18 cellular contexts compared by ENCODE assay signal in the genomic region with DNA sequence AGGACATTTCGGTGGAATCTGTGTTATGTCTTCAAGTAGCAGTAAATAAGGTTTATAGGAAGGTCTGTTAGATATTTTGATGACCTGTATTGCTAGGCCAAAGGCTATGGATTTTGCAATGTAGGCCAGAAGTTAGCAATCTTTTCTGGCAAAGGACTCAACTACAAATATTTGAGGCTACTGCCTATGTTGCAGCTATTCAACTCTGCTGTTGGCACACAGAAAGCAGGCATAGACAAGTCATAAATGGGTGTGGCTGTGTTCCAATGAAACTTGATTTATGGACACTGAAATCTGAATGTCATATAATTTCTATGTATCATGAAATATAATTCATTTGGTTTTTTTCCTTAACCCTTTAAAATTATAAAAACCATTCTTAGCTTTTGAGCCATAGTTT.
DNase-seq lines count a peak whose midpoint lies in the region; ATAC-seq and TF ChIP-seq lines count a peak whose summit lies in the region.
"Had no signal": no experiment of that assay in that cellular context is flagged by ENCODE, and none has a peak within 500 bp of the region (broad histone marks: within the 10 kb centered on the region; RNA-seq: fewer than 3 reads in every experiment).

No MANE protein-coding gene starts in this region.

- 37 to 44% methylated on average over 1 of the region's 1 CpG for WGBS in transverse colon (ENCODE audit: low coverage in 1 of 2), 2 donors

- H3K4me3 Mint-ChIP-seq in chondrocyte (ENCODE audit: unreplicated experiment): no peak overlapping the region
- H3K4me3 Mint-ChIP-seq: T-cell had no signal

- in situ Hi-C loops in transverse colon (cut with MboI; ENCODE audit: low pct_ligation_motif_present in 1 of 4, low pct_unique_long_range_greater_than_20kb in 1 of 4, low sequenced_read_pairs in 3 of 4): no loop called here

- no peak for TF ChIP-seq POLR2A in transverse colon (IDR thresholded peaks at IDR 0.05)

- H3K27me3 Mint-ChIP-seq in chondrocyte (ENCODE audit: low read depth): no peaks in the 10 kb centered on the region

- H3K4me1 ChIP-seq in right atrium auricular region: peaks cover 0 to 27% of the 10 kb centered on the region in 2 donors
- H3K4me1 ChIP-seq in transverse colon: peaks cover 12 to 32% (median 26%) of the 10 kb centered on the region in 4 donors
- H3K4me1 ChIP-seq: upper lobe of right lung had no signal

- H3K9me3 Mint-ChIP-seq in chondrocyte (ENCODE audit: low read depth): peaks cover 10% of the 10 kb centered on the region
- H3K9me3 Mint-ChIP-seq: T-cell had no signal

- H3K27ac Mint-ChIP-seq in chondrocyte (ENCODE audit: unreplicated experiment): peak overlapping the region; percentile 25
- H3K27ac Mint-ChIP-seq: T-cell had no signal

- H3K27me3 ChIP-seq in right atrium auricular region (no peaks in the 10 kb centered on the region), transverse colon (no peaks in the 10 kb centered on the region)
- H3K27me3 ChIP-seq: adrenal gland, upper lobe of right lung had no signal

- peaks cover 2% of the 10 kb centered on the region for H3K36me3 Mint-ChIP-seq in chondrocyte (ENCODE audit: low read depth)
- H3K36me3 Mint-ChIP-seq: T-cell had no signal

- TF ChIP-seq CTCF in right atrium auricular region (IDR thresholded peaks at IDR 0.05): no peak
- no peak for TF ChIP-seq CTCF in chondrocyte (IDR thresholded peaks at IDR 0.05)
- TF ChIP-seq CTCF in transverse colon (IDR thresholded peaks at IDR 0.05): no peak

- H3K27ac ChIP-seq in right atrium auricular region (peak overlapping the region in 1 of 2 donors; percentile 18), transverse colon (peak overlapping the region; percentile 61 to 84 (median 72))
- H3K27ac ChIP-seq: adrenal gland, upper lobe of right lung had no signal

- H3K9me3 ChIP-seq in right atrium auricular region: no peaks in the 10 kb centered on the region
- H3K9me3 ChIP-seq in transverse colon: no peaks in the 10 kb centered on the region
- H3K9me3 ChIP-seq: adrenal gland, upper lobe of right lung had no signal

- TF ChIP-seq EP300 in transverse colon (IDR thresholded peaks at IDR 0.05; ENCODE audit: low read depth): no peak

- H3K4me3 ChIP-seq in right atrium auricular region (no peak overlapping the region), transverse colon (no peak overlapping the region)
- H3K4me3 ChIP-seq: adrenal gland, lung, upper lobe of right lung had no signal

- intact Hi-C loops in Right ventricle myocardium superior (cut with DNase I) (no loop called here), transverse colon (cut with DNase I; ENCODE audit: low total_unique reads) (no loop called here)

- H3K4me1 Mint-ChIP-seq in chondrocyte (ENCODE audit: low read depth): peaks cover 48% of the 10 kb centered on the region
- H3K4me1 Mint-ChIP-seq: T-cell had no signal

- peak; percentile 20 for ATAC-seq in Right ventricle myocardium superior (ENCODE audit: poor library complexity)
- no peak for ATAC-seq in GM19463 (IDR thresholded peaks at IDR 0.05; ENCODE audit: unreplicated experiment)
- no peak for ATAC-seq in GM18870 (IDR thresholded peaks at IDR 0.05; ENCODE audit: unreplicated experiment)
- ATAC-seq: T-cell, upper lobe of right lung had no signal

- H3K36me3 ChIP-seq in right atrium auricular region: no peaks in the 10 kb centered on the region
- no peaks in the 10 kb centered on the region for H3K36me3 ChIP-seq in transverse colon
- H3K36me3 ChIP-seq: adrenal gland, upper lobe of right lung had no signal

- no peak for DNase-seq in Right ventricle myocardium superior
- no peak for DNase-seq in right atrium auricular region (ENCODE audit: low spot score)
- no peak for DNase-seq in chondrocyte (ENCODE audit: low spot score)
- peak; percentile 68 for DNase-seq in iris pigment epithelial cell (ENCODE audit: low read depth)
- peak; percentile 35 for DNase-seq in transverse colon
- no peak for DNase-seq in DMS 273 treated with DMSO at 0.1 percent for 48 hours (lab: John Stamatoyannopoulos, UW)
- DNase-seq: activated CD4-positive, alpha-beta T cell treated with anti-CD3 and anti-CD28 coated beads for 1 hour; activated T-cell treated with anti-CD3 and anti-CD28 coated beads, Interleukin-2, amount 50 U/mL, for 1 hour; DMS153; hippocampal formation; Kasumi-1; stimulated activated CD4-positive, alpha-beta T cell treated with anti-CD3 and anti-CD28 coated beads, Interleukin-15, amount 100 ng/mL, for 24 hours; T-cell; upper lobe of right lung had no signal

Comparison
In these comparisons a context has a peak if more than half of its experiments do, and no peak if none do; other contexts are left out.
1. DNase-seq: peak in iris pigment epithelial cell (single experiment) and transverse colon (single experiment); none in Right ventricle myocardium superior (single experiment), right atrium auricular region (single experiment), chondrocyte (single experiment) and DMS 273 treated with DMSO at 0.1 percent for 48 hours (single experiment).